14 cellular contexts compared by ENCODE assay signal in genomic region chr16:4743217-4743897, GRCh38. TPM values are rescaled to one million over a fixed set of nuclear protein-coding genes. Genes with fewer than 3 reads are reported as not detected.
DNase-seq lines count a peak whose midpoint lies in the region; ATAC-seq and TF ChIP-seq lines count a peak whose summit lies in the region.
"Had no signal": no experiment of that assay in that cellular context is flagged by ENCODE, and none has a peak within 500 bp of the region (broad histone marks: within the 10 kb centered on the region; RNA-seq: fewer than 3 reads in every experiment).

No MANE protein-coding gene starts in this region.

- in situ Hi-C loops in IMR-90 (cut with MboI; ENCODE audit: low sequenced_read_pairs) = no loop called here

- H3K56ac ChIP-seq in IMR-90 (ENCODE audit: extremely low read depth, insufficient read depth, low read length) = no peak overlapping the region

- TF ChIP-seq CTCF in IMR-90 (conservative IDR thresholded peaks at IDR 0.05; ENCODE audit: low read depth, low read length) (no peak), spleen (IDR thresholded peaks at IDR 0.05 in 8 of 11, conservative IDR thresholded peaks at IDR 0.05 in 3 of 11) (no peak)

- H3K27ac ChIP-seq in IMR-90 (ENCODE audit: insufficient read depth, low read length) (no peak overlapping the region), neuronal stem cell (replicated peaks; ENCODE audit: low read length) (no peak overlapping the region), spleen (no peak overlapping the region)
- H3K27ac ChIP-seq: VCaP had no signal

- peak overlapping the region; percentile 10; the same call in 1 of the 2 replicates for H3K4me2 ChIP-seq in IMR-90 (ENCODE audit: low read depth, low read length)
- no peak overlapping the region for H3K4me2 ChIP-seq in neuronal stem cell (ENCODE audit: insufficient read depth, low read length, poor library complexity, severe bottlenecking)

- no peak overlapping the region for H2BK5ac ChIP-seq in IMR-90 (ENCODE audit: low read depth, low read length, poor library complexity, severe bottlenecking)
- no peak overlapping the region for H2BK5ac ChIP-seq in neuronal stem cell (ENCODE audit: low read length)

- H2AFZ ChIP-seq in IMR-90 (replicated peaks; ENCODE audit: low read length, poor library complexity) (peak overlapping the region; percentile 71), neuronal stem cell (ENCODE audit: low read length) (no peak overlapping the region)

- no peaks in the 10 kb centered on the region for H3K27me3 ChIP-seq in IMR-90 (ENCODE audit: control insufficient read depth, insufficient read depth, low read length)
- H3K27me3 ChIP-seq in neuronal stem cell (ENCODE audit: control insufficient read depth in 3 of 3, insufficient read depth in 3 of 3, low read depth in 1 of 3, low read length in 3 of 3) = no peaks in the 10 kb centered on the region
- H3K27me3 ChIP-seq in spleen (replicated peaks in 1 of 7) = no peaks in the 10 kb centered on the region

- no peak overlapping the region for H3K14ac ChIP-seq in IMR-90 (replicated peaks; ENCODE audit: low read depth, low read length)
- H3K14ac ChIP-seq in neuronal stem cell (ENCODE audit: low read length) = no peak overlapping the region

- H3K9me3 ChIP-seq in IMR-90 (ENCODE audit: control insufficient read depth, insufficient read depth, low read length) = no peaks in the 10 kb centered on the region
- H3K9me3 ChIP-seq in neuronal stem cell (replicated peaks in 1 of 2; ENCODE audit: control insufficient read depth in 2 of 2, insufficient read depth in 1 of 2, low read depth in 1 of 2, low read length in 2 of 2) = no peaks in the 10 kb centered on the region
- no peaks in the 10 kb centered on the region for H3K9me3 ChIP-seq in spleen

- H3K36me3 ChIP-seq in IMR-90 (ENCODE audit: control insufficient read depth, insufficient read depth, low read length) = no peaks in the 10 kb centered on the region; the same call in 1 of the 2 replicates
- no peaks in the 10 kb centered on the region for H3K36me3 ChIP-seq in neuronal stem cell (replicated peaks in 1 of 2; ENCODE audit: control insufficient read depth in 2 of 2, insufficient read depth in 2 of 2, low read length in 2 of 2)
- H3K36me3 ChIP-seq in spleen = peaks cover 0 to 1% (median 0%) of the 10 kb centered on the region in 6 donors

- H2AK5ac ChIP-seq in IMR-90 (ENCODE audit: low read depth, low read length) (no peak overlapping the region), neuronal stem cell (ENCODE audit: low read depth, low read length) (peak overlapping the region; percentile 34)

- no peak overlapping the region for H2BK20ac ChIP-seq in IMR-90 (ENCODE audit: low read depth, low read length)

- peak; percentile 2 for DNase-seq in NCI-H1105 treated with DMSO at 0.1 percent for 48 hours (lab: John Stamatoyannopoulos, UW)
- no peak for DNase-seq in NCI-H1105 (lab: John Stamatoyannopoulos, UW)
- DNase-seq in IMR-90 = no peak
- no peak for DNase-seq in effector memory CD8-positive, alpha-beta T cell
- DNase-seq in neuronal stem cell (ENCODE audit: low spot score) = no peak
- no peak for DNase-seq in spleen
- DNase-seq: 8988T, amniotic stem cell, islet precursor cell had no signal

- no peak overlapping the region for H3K27ac Mint-ChIP-seq in effector memory CD8-positive, alpha-beta T cell

- H3K4me1 Mint-ChIP-seq in effector memory CD8-positive, alpha-beta T cell (ENCODE audit: low read depth in 2 of 2) = peaks cover 16 to 19% of the 10 kb centered on the region in 2 donors

- TF ChIP-seq POLR2A in IMR-90 (IDR thresholded peaks at IDR 0.05; ENCODE audit: low read depth, low read length) = no peak
- no peak for TF ChIP-seq POLR2A in spleen (IDR thresholded peaks at IDR 0.05)

- ATAC-seq in IMR-90 (ENCODE audit: low read depth) = peak; percentile 45; the same call in 1 of the 2 replicates
- ATAC-seq in effector memory CD8-positive, alpha-beta T cell (replicated peaks) = no peak
- no peak for ATAC-seq in HG03097 (IDR thresholded peaks at IDR 0.05; ENCODE audit: low FRiP score, unreplicated experiment)
- no peak for ATAC-seq in HG02938 (IDR thresholded peaks at IDR 0.05; ENCODE audit: unreplicated experiment)

- no peak overlapping the region for H4K91ac ChIP-seq in IMR-90 (ENCODE audit: insufficient read depth, low read depth, low read length)
- no peak overlapping the region for H4K91ac ChIP-seq in neuronal stem cell (ENCODE audit: low read depth, low read length, poor library complexity)

- H3K4me3 ChIP-seq in IMR-90 (ENCODE audit: insufficient read depth, low read depth, low read length) = no peak overlapping the region
- H3K4me3 ChIP-seq in neuronal stem cell (ENCODE audit: low read length in 2 of 2) = no peak overlapping the region
- H3K4me3 ChIP-seq in spleen = peak overlapping the region in 1 of 8 donors; percentile 7

- H4K20me1 ChIP-seq in IMR-90 (ENCODE audit: insufficient read depth, low read length) = no peaks in the 10 kb centered on the region; the same call in 1 of the 2 replicates

- no peak for TF ChIP-seq RAD21 in IMR-90 (IDR thresholded peaks at IDR 0.05; ENCODE audit: low read length)

- POLR2A ChIA-PET in IMR-90 (lab: Charles Lee; ENCODE audit: unreplicated experiment) = no interaction called here

- CTCF ChIA-PET in IMR-90 (lab: Yijun Ruan, JAX) = no interaction called here

- no peaks in the 10 kb centered on the region for H3K79me1 ChIP-seq in IMR-90 (ENCODE audit: low read depth in 1 of 2, low read length in 2 of 2)
- no peaks in the 10 kb centered on the region for H3K79me1 ChIP-seq in neuronal stem cell (ENCODE audit: low read depth, low read length)

- dilution Hi-C loops in IMR-90 (cut with HindIII; ENCODE audit: low sequenced_read_pairs, unreplicated experiment) = no loop called here

- H3K36me3 Mint-ChIP-seq in effector memory CD8-positive, alpha-beta T cell (ENCODE audit: insufficient read depth) = peaks cover 13% of the 10 kb centered on the region

- H3K9ac ChIP-seq in IMR-90 (ENCODE audit: low read depth, low read length) = no peak overlapping the region
- H3K9ac ChIP-seq in neuronal stem cell (ENCODE audit: low read depth, low read length, poor library complexity) = no peak overlapping the region

- WGBS in IMR-90 (ENCODE audit: extremely low coverage in 2 of 2, insufficient read length in 1 of 2), 2 experiments = 40% methylated on average over 1 of the region's 14 CpGs; no CpG with 5 or more reads in 1 of the 2 experiments
- WGBS in neuronal stem cell (ENCODE audit: extremely low coverage in 2 of 2, insufficient read length in 2 of 2, insufficient replicate concordance in 1 of 2), 2 donors = no CpG with 5 or more reads among the region's 14 CpGs
- WGBS in spleen, 5 donors = 42 to 50% (median 46%) methylated on average over 14 of the region's 14 CpGs

- H2BK120ac ChIP-seq in IMR-90 (ENCODE audit: low read depth, low read length) (no peak overlapping the region), neuronal stem cell (ENCODE audit: low read depth, low read length) (no peak overlapping the region)

- no peak overlapping the region for H4K5ac ChIP-seq in IMR-90 (ENCODE audit: low read depth, low read length)

- no peaks in the 10 kb centered on the region for H3K4me1 ChIP-seq in IMR-90 (ENCODE audit: control insufficient read depth, insufficient read depth, low read length)
- peaks cover 0 to 7% of the 10 kb centered on the region in 2 donors for H3K4me1 ChIP-seq in neuronal stem cell (ENCODE audit: control insufficient read depth in 2 of 2, insufficient read depth in 1 of 2, low read depth in 1 of 2, low read length in 2 of 2)
- peaks cover 0 to 42% (median 19%) of the 10 kb centered on the region in 6 donors for H3K4me1 ChIP-seq in spleen

- H2BK12ac ChIP-seq in neuronal stem cell (ENCODE audit: low read length) = peak overlapping the region; percentile 25

- peaks cover 0 to 11% of the 10 kb centered on the region in 2 donors for H3K27me3 Mint-ChIP-seq in effector memory CD8-positive, alpha-beta T cell

- H3K9me3 Mint-ChIP-seq in effector memory CD8-positive, alpha-beta T cell = no peaks in the 10 kb centered on the region

- 0 out of 2 replicates have a peak overlapping the region, but pooled peaks have one; percentile 27 for H3K23ac ChIP-seq in IMR-90 (ENCODE audit: low read depth, low read length)
- H3K23ac ChIP-seq in neuronal stem cell (ENCODE audit: low read depth, low read length, poor library complexity) = no peak overlapping the region

- H3K4ac ChIP-seq in IMR-90 (ENCODE audit: low read depth, low read length) (no peak overlapping the region; the same call in 1 of the 2 replicates), neuronal stem cell (ENCODE audit: low read length) (no peak overlapping the region)

- H3K9me1 ChIP-seq in IMR-90 (ENCODE audit: insufficient read depth, low read length) = no peaks in the 10 kb centered on the region

- intact Hi-C loops in IMR-90 (cut with micrococcal nuclease) = no loop called here
- intact Hi-C loops in spleen (cut with DNase I; ENCODE audit: low total_unique reads) = no loop called here

- H2BK15ac ChIP-seq in IMR-90 (ENCODE audit: low read depth, low read length) (no peak overlapping the region), neuronal stem cell (ENCODE audit: low read length) (no peak overlapping the region)

- peak overlapping the region; percentile 55 to 71 for H3K4me3 Mint-ChIP-seq in effector memory CD8-positive, alpha-beta T cell

- H4K8ac ChIP-seq in IMR-90 (ENCODE audit: low read depth in 2 of 2, low read length in 2 of 2) (no peak overlapping the region), neuronal stem cell (ENCODE audit: low read depth, low read length) (no peak overlapping the region)

- H2AK9ac ChIP-seq in IMR-90 (replicated peaks; ENCODE audit: low read depth, low read length, poor library complexity) = peak overlapping the region; percentile 72

- BruUV-seq in IMR-90 (replicated peaks; lab: Mats Ljungman, UMichigan) = no TSS peak

- H3K18ac ChIP-seq in IMR-90 (ENCODE audit: low read depth, low read length) (no peak overlapping the region), neuronal stem cell (ENCODE audit: low read length) (peak overlapping the region; percentile 19)

RNA-seq across cellular contexts. Expression of gene DNAAF8, which starts 9.0 kb away (rescaled TPM):
- 0.54 and 0.56 TPM in 2 replicates for total RNA-seq in IMR-90 (2012; rRNA removed)
- polyA plus RNA-seq in IMR-90 (2012; rRNA removed) = 1.7 TPM in 2 replicates
- polyA plus RNA-seq in IMR-90 (2012; cell fraction: cytosol; rRNA removed) = 0.68 and 1.1 TPM in 2 replicates
- polyA plus RNA-seq in IMR-90 (2012; cell fraction: nucleus; rRNA removed; ENCODE audit: low replicate concordance) = 0.99 and 1.6 TPM in 2 replicates
- 0.29 TPM for polyA plus RNA-seq in neuronal stem cell (2013, experiment 1 of 2)
- polyA plus RNA-seq in neuronal stem cell (2013, experiment 2 of 2) = 0.17 TPM
- total RNA-seq in spleen = 1 to 10 TPM in 1 of 7 donors, under 1 TPM in 3, not detected in 3; 0.57 to 1.2 (median 0.74) TPM
- under 1 TPM; 0.17 to 0.35 (median 0.30) TPM for polyA plus RNA-seq in spleen

RNA-seq across cellular contexts. Expression of gene ANKS3, which starts 9.3 kb away (rescaled TPM):
- total RNA-seq in IMR-90 (2012; rRNA removed) = 22.2 and 24.4 TPM in 2 replicates
- 23.7 and 25.0 TPM in 2 replicates for polyA plus RNA-seq in IMR-90 (2012; rRNA removed)
- polyA plus RNA-seq in IMR-90 (2012; cell fraction: cytosol; rRNA removed) = 15.1 and 18.0 TPM in 2 replicates
- 91.7 and 149 TPM in 2 replicates for polyA plus RNA-seq in IMR-90 (2012; cell fraction: nucleus; rRNA removed; ENCODE audit: low replicate concordance)
- polyA plus RNA-seq in neuronal stem cell (2013, experiment 1 of 2) = 10.9 TPM
- 11.0 TPM for polyA plus RNA-seq in neuronal stem cell (2013, experiment 2 of 2)
- 10 to 100 TPM; 12.5 to 27.6 (median 21.8) TPM for total RNA-seq in spleen
- polyA plus RNA-seq in spleen = 10 to 100 TPM; 15.3 to 29.5 (median 26.2) TPM

RNA-seq across cellular contexts. Expression of gene ZNF500, which starts 23.6 kb away (rescaled TPM):
- 4.5 and 4.7 TPM in 2 replicates for total RNA-seq in IMR-90 (2012; rRNA removed)
- 5.9 and 7.3 TPM in 2 replicates for polyA plus RNA-seq in IMR-90 (2012; rRNA removed)
- 2.6 and 6.0 TPM in 2 replicates for polyA plus RNA-seq in IMR-90 (2012; cell fraction: cytosol; rRNA removed)
- 25.8 and 41.4 TPM in 2 replicates for polyA plus RNA-seq in IMR-90 (2012; cell fraction: nucleus; rRNA removed; ENCODE audit: low replicate concordance)
- polyA plus RNA-seq in neuronal stem cell (2013, experiment 1 of 2) = 5.5 TPM
- polyA plus RNA-seq in neuronal stem cell (2013, experiment 2 of 2) = 5.4 TPM
- 10 to 100 TPM; 12.0 to 32.3 (median 22.2) TPM for total RNA-seq in spleen
- 10 to 100 TPM in 1 of 3 donors, 1 to 10 TPM in 2; 2.5 to 19.0 (median 3.5) TPM for polyA plus RNA-seq in spleen

RNA-seq across cellular contexts. Expression of gene SEPTIN12, which starts 44.8 kb away (rescaled TPM):
- not detected in 2 replicates for total RNA-seq in IMR-90 (2012; rRNA removed)
- polyA plus RNA-seq in IMR-90 (2012; rRNA removed) = not detected in 2 replicates
- not detected in 2 replicates for polyA plus RNA-seq in IMR-90 (2012; cell fraction: cytosol; rRNA removed)
- 0.10 TPM in 1 of 2 replicates, not detected in the other for polyA plus RNA-seq in IMR-90 (2012; cell fraction: nucleus; rRNA removed; ENCODE audit: low replicate concordance)
- 0.81 TPM for polyA plus RNA-seq in neuronal stem cell (2013, experiment 1 of 2)
- 0.47 TPM for polyA plus RNA-seq in neuronal stem cell (2013, experiment 2 of 2)
- not detected for total RNA-seq in spleen
- polyA plus RNA-seq in spleen = under 1 TPM in 1 of 3 donors, not detected in 2; 0.37 TPM
- total RNA-seq: endothelial cell of umbilical vein, pulmonary artery endothelial cell had no signal
- polyA plus RNA-seq: endothelial cell of umbilical vein had no signal

RNA-seq across cellular contexts. Expression of gene NUDT16L1, which starts 50.0 kb away (rescaled TPM):
- total RNA-seq in IMR-90 (2012; rRNA removed) = 22.9 and 28.3 TPM in 2 replicates
- polyA plus RNA-seq in IMR-90 (2012; rRNA removed) = 44.3 and 63.8 TPM in 2 replicates
- 55.5 and 62.4 TPM in 2 replicates for polyA plus RNA-seq in IMR-90 (2012; cell fraction: cytosol; rRNA removed)
- polyA plus RNA-seq in IMR-90 (2012; cell fraction: nucleus; rRNA removed; ENCODE audit: low replicate concordance) = 25.7 and 61.5 TPM in 2 replicates
- 24.6 TPM for polyA plus RNA-seq in neuronal stem cell (2013, experiment 1 of 2)
- 25.4 TPM for polyA plus RNA-seq in neuronal stem cell (2013, experiment 2 of 2)
- total RNA-seq in spleen = 10 to 100 TPM; 26.2 to 37.4 (median 27.6) TPM
- polyA plus RNA-seq in spleen = 10 to 100 TPM; 29.0 to 47.2 (median 38.8) TPM
